In the genomic region with DNA sequence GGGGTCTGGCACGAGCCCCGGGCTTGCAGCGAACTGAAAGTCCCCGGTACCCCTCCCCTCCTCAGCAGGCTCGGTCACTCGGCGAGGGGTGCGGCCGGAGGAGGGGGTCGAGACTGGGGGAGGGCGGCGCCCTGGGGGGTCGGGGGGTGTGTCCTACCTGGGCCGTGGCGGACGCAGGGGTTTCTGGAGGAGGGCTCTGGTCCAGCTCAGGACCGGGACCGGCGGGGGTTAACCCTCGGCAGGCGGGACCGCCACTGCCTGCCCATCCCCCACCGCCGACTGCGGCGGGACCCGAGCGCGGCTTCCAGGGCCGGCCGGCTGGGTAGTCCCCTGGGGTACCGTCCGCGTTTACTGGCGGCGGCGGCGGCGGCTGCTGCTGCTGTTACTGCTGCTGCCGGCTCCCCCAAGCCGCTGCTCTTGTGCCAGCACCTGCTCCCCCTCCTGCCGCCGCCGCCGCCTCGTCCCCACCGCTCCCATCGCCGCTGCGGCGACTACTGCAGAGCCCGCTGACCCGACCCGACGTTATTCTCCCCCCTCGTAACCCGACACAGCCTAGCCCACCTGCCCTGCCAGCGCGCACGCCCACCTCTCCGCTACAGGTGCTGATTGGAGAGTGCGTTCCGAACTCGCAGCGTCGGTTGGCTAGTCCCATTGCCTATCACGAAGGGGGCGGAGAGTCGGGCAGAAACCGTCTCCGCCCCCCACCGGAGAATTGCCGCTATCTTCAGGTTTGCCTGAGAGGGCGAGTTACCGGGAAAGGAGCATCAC, we compare ENCODE assay signal across 8 cellular contexts. TPM values are rescaled to one million over a fixed set of nuclear protein-coding genes. Genes with fewer than 3 reads are reported as not detected.
DNase-seq lines count a peak whose midpoint lies in the region; ATAC-seq and TF ChIP-seq lines count a peak whose summit lies in the region.

A gene (minus strand): TSS at position 498 of the 768 bp plus-strand sequence. CDS start 42,161 bp downstream, outside the sequence.

- no peaks in the 10 kb centered on the region for H3K9me3 Mint-ChIP-seq in activated naive CD4-positive, alpha-beta T cell treated with anti-CD3 and anti-CD28 coated beads, Interleukin-2, amount 50 U/mL, for 72 hours

- peak within 1 kb of the TSS; percentile 90 to 92 for H3K27ac Mint-ChIP-seq in activated naive CD4-positive, alpha-beta T cell treated with anti-CD3 and anti-CD28 coated beads, Interleukin-2, amount 50 U/mL, for 72 hours

- no peak for TF ChIP-seq POLR2A in testis (IDR thresholded peaks at IDR 0.05)

- H3K4me1 ChIP-seq in testis: peaks cover 9% of the 10 kb centered on the region

- peak; percentile 92 for ATAC-seq in HG02588 (IDR thresholded peaks at IDR 0.05; ENCODE audit: unreplicated experiment)
- peak; percentile 97 for ATAC-seq in SK-N-SH treated with all-trans-retinoic acid at 6 μM for 48 hours
- peak; percentile 94 to 97 for ATAC-seq in activated naive CD4-positive, alpha-beta T cell treated with anti-CD3 and anti-CD28 coated beads, Interleukin-2, amount 50 U/mL, for 72 hours
- peak; percentile 99 for ATAC-seq in omental fat pad (ENCODE audit: low FRiP score)

- peak within 1 kb of the TSS; percentile 91 to 93 for H3K27ac ChIP-seq in testis

- H3K27me3 ChIP-seq in GM06990 (replicated peaks; ENCODE audit: control insufficient read depth, insufficient read depth, low read length): no peaks in the 10 kb centered on the region
- no peaks in the 10 kb centered on the region for H3K27me3 ChIP-seq in testis

- peak; percentile 96 for DNase-seq in GM06990 (ENCODE audit: extremely low read depth, insufficient read length)
- DNase-seq in NCI-H1092 (lab: John Stamatoyannopoulos, UW): peak; percentile 96
- DNase-seq in activated naive CD4-positive, alpha-beta T cell treated with anti-CD3 and anti-CD28 coated beads, Interleukin-2, amount 50 U/mL, for 72 hours (ENCODE audit: low spot score in 2 of 2): peak; percentile 96 to 98
- DNase-seq in glomerular visceral epithelial cell (ENCODE audit: extremely low spot score): peak; percentile 99
- DNase-seq in omental fat pad (ENCODE audit: low spot score): peak; percentile 85
- DNase-seq in testis: peak; percentile 99

- TF ChIP-seq CTCF in GM06990 (IDR thresholded peaks at IDR 0.05; ENCODE audit: insufficient read depth, low read length, poor library complexity, severe bottlenecking) (no peak), omental fat pad (IDR thresholded peaks at IDR 0.05) (no peak), testis (IDR thresholded peaks at IDR 0.05) (peak in 1 of 3 experiments; percentile 15)

- intact Hi-C loops in testis (cut with DNase I; ENCODE audit: low total_unique reads): loop anchor here (10.0 kb wide), 1 partner anchor 186 kb away; a partner anchor contains a TSS

- 0% methylated on average over 49 of the region's 75 CpGs; no CpG with 5 or more reads in 1 of the 2 donors for WGBS in testis, 2 donors

- H3K4me3 ChIP-seq in GM06990 (replicated peaks; ENCODE audit: low read depth, low read length) (peak within 1 kb of the TSS; percentile 73), testis (peak within 1 kb of the TSS; percentile 94 to 98)

- H3K36me3 Mint-ChIP-seq in activated naive CD4-positive, alpha-beta T cell treated with anti-CD3 and anti-CD28 coated beads, Interleukin-2, amount 50 U/mL, for 72 hours: peaks cover 0 to 7% of the 10 kb centered on the region in 2 donors

- H3K9me3 ChIP-seq in testis: no peaks in the 10 kb centered on the region

- H3K36me3 ChIP-seq in GM06990 (ENCODE audit: control insufficient read depth, insufficient read depth, low read length) (no peaks in the 10 kb centered on the region), testis (ENCODE audit: low read depth, missing control alignments) (no peaks in the 10 kb centered on the region)

TF ChIP-seq in SK-N-SH treated with all-trans-retinoic acid at 6 μM for 48 hours, 23 proteins besides CTCF, POLR2A, EP300 and RAD21:
- TF ChIP-seq, protein P1, sequence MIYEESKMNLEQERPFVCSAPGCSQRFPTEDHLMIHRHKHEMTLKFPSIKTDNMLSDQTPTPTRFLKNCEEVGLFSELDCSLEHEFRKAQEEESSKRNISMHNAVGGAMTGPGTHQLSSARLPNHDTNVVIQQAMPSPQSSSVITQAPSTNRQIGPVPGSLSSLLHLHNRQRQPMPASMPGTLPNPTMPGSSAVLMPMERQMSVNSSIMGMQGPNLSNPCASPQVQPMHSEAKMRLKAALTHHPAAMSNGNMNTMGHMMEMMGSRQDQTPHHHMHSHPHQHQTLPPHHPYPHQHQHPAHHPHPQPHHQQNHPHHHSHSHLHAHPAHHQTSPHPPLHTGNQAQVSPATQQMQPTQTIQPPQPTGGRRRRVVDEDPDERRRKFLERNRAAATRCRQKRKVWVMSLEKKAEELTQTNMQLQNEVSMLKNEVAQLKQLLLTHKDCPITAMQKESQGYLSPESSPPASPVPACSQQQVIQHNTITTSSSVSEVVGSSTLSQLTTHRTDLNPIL (CRISPR knock-in tag; IDR thresholded peaks at IDR 0.05; ENCODE audit: low read depth): no peak
- TF ChIP-seq, protein P2, sequence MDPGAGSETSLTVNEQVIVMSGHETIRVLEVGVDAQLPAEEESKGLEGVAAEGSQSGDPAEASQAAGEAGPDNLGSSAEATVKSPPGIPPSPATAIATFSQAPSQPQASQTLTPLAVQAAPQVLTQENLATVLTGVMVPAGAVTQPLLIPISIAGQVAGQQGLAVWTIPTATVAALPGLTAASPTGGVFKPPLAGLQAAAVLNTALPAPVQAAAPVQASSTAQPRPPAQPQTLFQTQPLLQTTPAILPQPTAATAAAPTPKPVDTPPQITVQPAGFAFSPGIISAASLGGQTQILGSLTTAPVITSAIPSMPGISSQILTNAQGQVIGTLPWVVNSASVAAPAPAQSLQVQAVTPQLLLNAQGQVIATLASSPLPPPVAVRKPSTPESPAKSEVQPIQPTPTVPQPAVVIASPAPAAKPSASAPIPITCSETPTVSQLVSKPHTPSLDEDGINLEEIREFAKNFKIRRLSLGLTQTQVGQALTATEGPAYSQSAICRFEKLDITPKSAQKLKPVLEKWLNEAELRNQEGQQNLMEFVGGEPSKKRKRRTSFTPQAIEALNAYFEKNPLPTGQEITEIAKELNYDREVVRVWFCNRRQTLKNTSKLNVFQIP (CRISPR knock-in tag; IDR thresholded peaks at IDR 0.05; ENCODE audit: borderline replicate concordance, low read depth): no peak
- TF ChIP-seq TOX (CRISPR knock-in tag; IDR thresholded peaks at IDR 0.05; ENCODE audit: borderline replicate concordance) (no peak), ZNF565 (CRISPR knock-in tag; conservative IDR thresholded peaks at IDR 0.05; ENCODE audit: low read depth) (no peak), ISL1 (CRISPR knock-in tag; IDR thresholded peaks at IDR 0.05) (no peak), PPARA (CRISPR knock-in tag; IDR thresholded peaks at IDR 0.05; ENCODE audit: borderline replicate concordance) (no peak), GLIS3 (CRISPR knock-in tag; IDR thresholded peaks at IDR 0.05) (no peak), ARNTL (CRISPR knock-in tag; IDR thresholded peaks at IDR 0.05; ENCODE audit: borderline replicate concordance, low read depth) (no peak), ZNF70 (CRISPR knock-in tag; IDR thresholded peaks at IDR 0.05) (no peak), BACH2 (CRISPR knock-in tag; IDR thresholded peaks at IDR 0.05; ENCODE audit: borderline replicate concordance) (no peak), SNAI2 (CRISPR knock-in tag; IDR thresholded peaks at IDR 0.05) (no peak), ZFP3 (CRISPR knock-in tag; IDR thresholded peaks at IDR 0.05) (no peak), CSDC2 (CRISPR knock-in tag; IDR thresholded peaks at IDR 0.05) (no peak), ZC3H10 (CRISPR knock-in tag; IDR thresholded peaks at IDR 0.05) (no peak)
- TF ChIP-seq, protein P3, sequence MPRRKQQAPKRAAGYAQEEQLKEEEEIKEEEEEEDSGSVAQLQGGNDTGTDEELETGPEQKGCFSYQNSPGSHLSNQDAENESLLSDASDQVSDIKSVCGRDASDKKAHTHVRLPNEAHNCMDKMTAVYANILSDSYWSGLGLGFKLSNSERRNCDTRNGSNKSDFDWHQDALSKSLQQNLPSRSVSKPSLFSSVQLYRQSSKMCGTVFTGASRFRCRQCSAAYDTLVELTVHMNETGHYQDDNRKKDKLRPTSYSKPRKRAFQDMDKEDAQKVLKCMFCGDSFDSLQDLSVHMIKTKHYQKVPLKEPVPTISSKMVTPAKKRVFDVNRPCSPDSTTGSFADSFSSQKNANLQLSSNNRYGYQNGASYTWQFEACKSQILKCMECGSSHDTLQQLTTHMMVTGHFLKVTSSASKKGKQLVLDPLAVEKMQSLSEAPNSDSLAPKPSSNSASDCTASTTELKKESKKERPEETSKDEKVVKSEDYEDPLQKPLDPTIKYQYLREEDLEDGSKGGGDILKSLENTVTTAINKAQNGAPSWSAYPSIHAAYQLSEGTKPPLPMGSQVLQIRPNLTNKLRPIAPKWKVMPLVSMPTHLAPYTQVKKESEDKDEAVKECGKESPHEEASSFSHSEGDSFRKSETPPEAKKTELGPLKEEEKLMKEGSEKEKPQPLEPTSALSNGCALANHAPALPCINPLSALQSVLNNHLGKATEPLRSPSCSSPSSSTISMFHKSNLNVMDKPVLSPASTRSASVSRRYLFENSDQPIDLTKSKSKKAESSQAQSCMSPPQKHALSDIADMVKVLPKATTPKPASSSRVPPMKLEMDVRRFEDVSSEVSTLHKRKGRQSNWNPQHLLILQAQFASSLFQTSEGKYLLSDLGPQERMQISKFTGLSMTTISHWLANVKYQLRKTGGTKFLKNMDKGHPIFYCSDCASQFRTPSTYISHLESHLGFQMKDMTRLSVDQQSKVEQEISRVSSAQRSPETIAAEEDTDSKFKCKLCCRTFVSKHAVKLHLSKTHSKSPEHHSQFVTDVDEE (CRISPR knock-in tag; IDR thresholded peaks at IDR 0.05): no peak

RNA-seq across cellular contexts. Expression of the gene that starts here (rescaled TPM):
- total RNA-seq in activated naive CD4-positive, alpha-beta T cell treated with anti-CD3 and anti-CD28 coated beads, Interleukin-2, amount 50 U/mL, for 72 hours: 10 to 100 TPM; 13.5 to 17.1 TPM
- total RNA-seq in omental fat pad: 10 to 100 TPM in 3 of 4 donors, 1 to 10 TPM in 1; 8.3 to 28.8 (median 11.8) TPM
- 10 to 100 TPM; 37.0 to 53.7 TPM for total RNA-seq in testis
- polyA plus RNA-seq in testis (ENCODE audit: insufficient read depth, low read depth, low replicate concordance): 80.8 TPM

Comparison
In these comparisons a context has a peak if more than half of its experiments do, and no peak if none do; other contexts are left out.
1. Peak in every context shown above with its lines: DNase-seq, ATAC-seq, H3K4me3 ChIP-seq and H3K27ac ChIP-seq.